ENCODE assay signal across 13 cellular contexts in genomic region chr1:116122955-116123757, GRCh38. TPM values are rescaled to one million over a fixed set of nuclear protein-coding genes. Genes with fewer than 3 reads are reported as not detected.
DNase-seq lines count a peak whose midpoint lies in the region; ATAC-seq, FAIRE-seq and TF ChIP-seq lines count a peak whose summit lies in the region.
"Had no signal": no experiment of that assay in that cellular context is flagged by ENCODE, and none has a peak within 500 bp of the region (broad histone marks: within the 10 kb centered on the region; RNA-seq: fewer than 3 reads in every experiment).

No MANE protein-coding gene starts in this region.

- ATAC-seq in right lobe of liver (peak; percentile 93 to 99 (median 96)), HG03571 (IDR thresholded peaks at IDR 0.05; ENCODE audit: unreplicated experiment) (no peak), GM18870 (IDR thresholded peaks at IDR 0.05; ENCODE audit: unreplicated experiment) (no peak)

- no peak for TF ChIP-seq CTCF in bronchial epithelial cell (IDR thresholded peaks at IDR 0.05; ENCODE audit: insufficient read depth, low read length, severe bottlenecking)
- TF ChIP-seq CTCF in right lobe of liver (IDR thresholded peaks at IDR 0.05), result no peak

- intact Hi-C loops in right lobe of liver (cut with DNase I), result no loop called here

- H3K4me1 ChIP-seq in right lobe of liver, result peaks cover 0 to 16% (median 3%) of the 10 kb centered on the region in 4 donors
- H3K4me1 ChIP-seq: BLaER1 treated with 17β-estradiol and CSF1 and Interleukin-3, amounts not matched to agents 10 nM and 100 nM; tibial nerve had no signal

- H3K27ac ChIP-seq in right lobe of liver (peak overlapping the region; percentile 52 to 68 (median 59)), caudate nucleus (ENCODE audit: low read depth, low read length) (no peak overlapping the region)
- H3K27ac ChIP-seq: BLaER1 treated with 17β-estradiol and CSF1 and Interleukin-3, amounts not matched to agents 10 nM and 100 nM; coronary artery; tibial nerve had no signal

- no peaks in the 10 kb centered on the region for H3K27me3 ChIP-seq in bronchial epithelial cell (ENCODE audit: control insufficient read depth, insufficient read depth, low read length)
- H3K27me3 ChIP-seq in right lobe of liver, result no peaks in the 10 kb centered on the region
- H3K27me3 ChIP-seq: BLaER1 treated with 17β-estradiol and CSF1 and Interleukin-3, amounts not matched to agents 10 nM and 100 nM; tibial nerve had no signal

- H3K36me3 ChIP-seq in bronchial epithelial cell (ENCODE audit: control insufficient read depth, insufficient read depth, low read length) (no peaks in the 10 kb centered on the region), right lobe of liver (no peaks in the 10 kb centered on the region)
- H3K36me3 ChIP-seq: BLaER1 treated with 17β-estradiol and CSF1 and Interleukin-3, amounts not matched to agents 10 nM and 100 nM; tibial nerve had no signal

- FAIRE-seq in bronchial epithelial cell (lab: Jason Lieb, UNC), result no peak

- DNase-seq in ACHN (peak; percentile 87), HS-5 (ENCODE audit: low read depth) (peak; percentile 94), bronchial epithelial cell (ENCODE audit: low read depth) (peak; percentile 79), right lobe of liver (peak; percentile 77 to 90 (median 87)), middle frontal gyrus (ENCODE audit: extremely low spot score, low spot score) (no peak), caudate nucleus (lab: John Stamatoyannopoulos, UW) (no peak)
- DNase-seq: NCI-H1436 had no signal

- in situ Hi-C loops in ACHN (cut with HindIII; ENCODE audit: low pct_ligation_motif_present, low pct_unique_long_range_greater_than_20kb, low sequenced_read_pairs), result no loop called here

- no peaks in the 10 kb centered on the region for H3K9me3 ChIP-seq in right lobe of liver
- H3K9me3 ChIP-seq: BLaER1 treated with 17β-estradiol and CSF1 and Interleukin-3, amounts not matched to agents 10 nM and 100 nM; tibial nerve had no signal

- TF ChIP-seq POLR2A in right lobe of liver (IDR thresholded peaks at IDR 0.05), result no peak

- 42% methylated on average over 8 of the region's 8 CpGs for WGBS in right lobe of liver (ENCODE audit: insufficient coverage, low coverage, low lambda C conversion rate, missing lambda C conversion rate)

- no peak overlapping the region for H3K4me3 ChIP-seq in bronchial epithelial cell (ENCODE audit: low read depth, low read length)
- peak overlapping the region in 1 of 3 donors; percentile 2 for H3K4me3 ChIP-seq in right lobe of liver
- H3K4me3 ChIP-seq: BLaER1 treated with 17β-estradiol and CSF1 and Interleukin-3, amounts not matched to agents 10 nM and 100 nM; coronary artery; tibial nerve had no signal

RNA-seq across cellular contexts. Expression of gene MAB21L3, which starts 12.0 kb away (rescaled TPM):
- total RNA-seq in bronchial epithelial cell (0.53 and 1.9 TPM in 2 replicates), right lobe of liver (1 to 10 TPM in 3 of 6 experiments, under 1 TPM in 3; 0.09 to 7.2 (median 1.1) TPM)
- total RNA-seq: lung microvascular endothelial cell had no signal

Comparison
In these comparisons a context has a peak if more than half of its experiments do, and no peak if none do; other contexts are left out.
1. DNase-seq: peak in ACHN (single experiment), HS-5 (single experiment), bronchial epithelial cell (single experiment) and right lobe of liver (3 of 3); none in middle frontal gyrus (single experiment) and caudate nucleus (0 of 61).
2. ATAC-seq: peak in right lobe of liver (4 of 4); none in HG03571 (single experiment) and GM18870 (single experiment).